15 cellular contexts compared by ENCODE assay signal in genomic region chr11:126790550-126790981, GRCh38.
DNase-seq lines count a peak whose midpoint lies in the region; ATAC-seq, FAIRE-seq and TF ChIP-seq lines count a peak whose summit lies in the region.
"Had no signal": no experiment of that assay in that cellular context is flagged by ENCODE, and none has a peak within 500 bp of the region (broad histone marks: within the 10 kb centered on the region; RNA-seq: fewer than 3 reads in every experiment).

No MANE protein-coding gene starts in this region.

- CTCF ChIA-PET in H1 (lab: Charles Lee; ENCODE audit: partially characterized antibody), result interaction anchor here (0.6 to 4.9 kb wide), 37 partner anchors 10 to 347 kb away, joined by 3 to 48 read pairs (median 5); no protein-coding TSS in a partner anchor

- TF ChIP-seq EP300 in H1 (IDR thresholded peaks at IDR 0.05; ENCODE audit: borderline replicate concordance in 1 of 2, low read depth in 2 of 2, low read length in 2 of 2), result no peak

- POLR2A ChIA-PET in H1 (lab: Charles Lee; ENCODE audit: partially characterized antibody), result no interaction called here

- intact Hi-C loops in prostate gland (cut with DNase I), result no loop called here

- peaks cover 5% of the 10 kb centered on the region for H3K27me3 Mint-ChIP-seq in activated T-cell treated with anti-CD3 and anti-CD28 coated beads, Interleukin-2, amount 50 U/mL, for 4 hours (ENCODE audit: low read depth)

- H3K4me1 Mint-ChIP-seq in activated T-cell treated with anti-CD3 and anti-CD28 coated beads, Interleukin-2, amount 50 U/mL, for 4 hours (ENCODE audit: low read depth), result no peaks in the 10 kb centered on the region

- ATAC-seq in activated T-cell treated with anti-CD3 and anti-CD28 coated beads, Interleukin-2, amount 50 U/mL, for 4 hours, result no peak
- no peak for ATAC-seq in GM19324 (IDR thresholded peaks at IDR 0.05; ENCODE audit: low FRiP score, unreplicated experiment)
- ATAC-seq: left colon had no signal

- no peak overlapping the region for H3K18ac ChIP-seq in H1 (ENCODE audit: extremely low read depth, low read length)

- H2BK20ac ChIP-seq in H1 (ENCODE audit: low read length), result no peak overlapping the region

- H2BK5ac ChIP-seq in H1 (ENCODE audit: low read depth, low read length), result no peak overlapping the region

- no peak overlapping the region for H2BK12ac ChIP-seq in H1 (ENCODE audit: low read depth, low read length)

- no peaks in the 10 kb centered on the region for H4K20me1 ChIP-seq in BLaER1 treated with 17β-estradiol and CSF1 and Interleukin-3, amounts not matched to agents 10 nM and 100 nM
- H4K20me1 ChIP-seq in H1 (replicated peaks in 1 of 2; ENCODE audit: control insufficient read depth in 1 of 2, insufficient read depth in 2 of 2, low read length in 2 of 2), result no peaks in the 10 kb centered on the region

- TF ChIP-seq CTCF in H1 (IDR thresholded peaks at IDR 0.05; ENCODE audit: control extremely low read depth in 1 of 3, insufficient read depth in 1 of 3, low read depth in 1 of 3, low read length in 3 of 3), result peak; percentile 17 to 47 (median 38); a peak in 3 of 4 replicates
- no peak for TF ChIP-seq CTCF in prostate gland (IDR thresholded peaks at IDR 0.05)

- no peaks in the 10 kb centered on the region for H3K27me3 ChIP-seq in BLaER1 treated with 17β-estradiol and CSF1 and Interleukin-3, amounts not matched to agents 10 nM and 100 nM
- H3K27me3 ChIP-seq in H1 (replicated peaks in 1 of 4; ENCODE audit: control insufficient read depth in 3 of 4, extremely low read depth in 1 of 4, insufficient read depth in 3 of 4, low read length in 3 of 4), result no peaks in the 10 kb centered on the region
- no peaks in the 10 kb centered on the region for H3K27me3 ChIP-seq in prostate gland (replicated peaks; ENCODE audit: insufficient read depth)
- H3K27me3 ChIP-seq: right lobe of liver had no signal

- no peak overlapping the region for H2AFZ ChIP-seq in H1 (ENCODE audit: low read length)

- no peak overlapping the region for H4K5ac ChIP-seq in H1 (ENCODE audit: insufficient read length, low read depth, low read length)

- H3K79me1 ChIP-seq in H1 (ENCODE audit: low read depth, low read length), result no peaks in the 10 kb centered on the region

- no peaks in the 10 kb centered on the region for H3K79me2 ChIP-seq in H1 (ENCODE audit: control insufficient read depth in 1 of 2, insufficient read depth in 2 of 2, low read length in 2 of 2)

- H3K36me3 ChIP-seq in BLaER1 treated with 17β-estradiol and CSF1 and Interleukin-3, amounts not matched to agents 10 nM and 100 nM, result no peaks in the 10 kb centered on the region
- H3K36me3 ChIP-seq in H1 (ENCODE audit: control insufficient read depth in 2 of 4, insufficient read depth in 4 of 4, low read length in 3 of 4) (no peaks in the 10 kb centered on the region), prostate gland (no peaks in the 10 kb centered on the region)
- H3K36me3 ChIP-seq: right lobe of liver had no signal

- H3K4me3 Mint-ChIP-seq in activated T-cell treated with anti-CD3 and anti-CD28 coated beads, Interleukin-2, amount 50 U/mL, for 4 hours, result no peak overlapping the region
- H3K4me3 Mint-ChIP-seq: T-helper 1 cell treated with Interleukin-12 subunit alpha and Interleukin-12 subunit beta and Interleukin-4 antibody, amounts not matched to agents 30 μg/mL and 1 μg/mL, for 36 hours had no signal

- H3K23ac ChIP-seq in H1 (ENCODE audit: insufficient read length), result no peak overlapping the region

- no peak overlapping the region for H2AK5ac ChIP-seq in H1 (ENCODE audit: low read depth, low read length)

- H3K9me3 ChIP-seq in BLaER1 treated with 17β-estradiol and CSF1 and Interleukin-3, amounts not matched to agents 10 nM and 100 nM (replicated peaks in 1 of 11), result no peaks in the 10 kb centered on the region
- H3K9me3 ChIP-seq in H1 (ENCODE audit: insufficient read depth in 2 of 2, low read depth in 1 of 2, low read length in 1 of 2) (no peaks in the 10 kb centered on the region), prostate gland (no peaks in the 10 kb centered on the region)
- H3K9me3 ChIP-seq: right lobe of liver had no signal

- DNase-seq in NCI-H226 (peak; percentile 86), H1 (ENCODE audit: low read depth in 1 of 2, low spot score in 2 of 2) (peak in 1 of 2 experiments; percentile 44), myocyte (ENCODE audit: low read depth) (peak; percentile 23), prostate gland (ENCODE audit: low spot score) (no peak), NCI-H82 treated with DMSO at 0.1 percent for 48 hours (lab: John Stamatoyannopoulos, UW; ENCODE audit: unreplicated experiment) (no peak)
- no peak for DNase-seq in activated T-cell treated with anti-CD3 and anti-CD28 coated beads, Interleukin-2, amount 50 U/mL, for 4 hours
- DNase-seq: activated T-cell treated with anti-CD3 and anti-CD28 coated beads, Interleukin-2, amount 50 U/mL, for 1 hour; left colon; NCI-H524; right lobe of liver; stimulated activated CD8-positive, alpha-beta memory T cell treated with anti-CD3 and anti-CD28 coated beads, Interleukin-4, amount 100 ng/mL, for 48 hours had no signal

- 72% methylated on average over 9 of the region's 9 CpGs; no CpG with 5 or more reads in 1 of the 2 experiments for WGBS in H1 (ENCODE audit: extremely low coverage in 1 of 2, insufficient coverage in 1 of 2, insufficient read length in 1 of 2, insufficient replicate concordance in 2 of 2, low coverage in 1 of 2, low lambda C conversion rate in 2 of 2, missing lambda C conversion rate in 1 of 2), 2 experiments
- WGBS in prostate gland, result 55% methylated on average over 9 of the region's 9 CpGs

- no peak overlapping the region for H3K4me3 ChIP-seq in BLaER1 treated with 17β-estradiol and CSF1 and Interleukin-3, amounts not matched to agents 10 nM and 100 nM
- H3K4me3 ChIP-seq in H1 (ENCODE audit: extremely low read depth in 1 of 4, insufficient read depth in 2 of 4, low read depth in 3 of 4, low read length in 4 of 4) (no peak overlapping the region), prostate gland (no peak overlapping the region)
- H3K4me3 ChIP-seq: right lobe of liver had no signal

- no peak overlapping the region for H3K14ac ChIP-seq in H1 (ENCODE audit: insufficient read length)

- TF ChIP-seq RAD21 in H1 (IDR thresholded peaks at IDR 0.05 in 1 of 2, conservative IDR thresholded peaks at IDR 0.05 in 1 of 2; ENCODE audit: low read depth in 2 of 2, low read length in 2 of 2), result peak; percentile 48 to 53

- H3K9ac ChIP-seq in BLaER1 treated with 17β-estradiol and CSF1 and Interleukin-3, amounts not matched to agents 10 nM and 100 nM, result no peak overlapping the region
- H3K9ac ChIP-seq in H1 (replicated peaks in 1 of 4; ENCODE audit: extremely low read depth in 1 of 4, low read depth in 3 of 4, low read length in 3 of 4), result no peak overlapping the region
- H3K9ac ChIP-seq: KMS-11 had no signal

- H2BK120ac ChIP-seq in H1 (replicated peaks; ENCODE audit: low read depth, low read length), result no peak overlapping the region

- FAIRE-seq in H1 (lab: Jason Lieb, UNC), result peak; percentile 28

- H4K8ac ChIP-seq in H1 (ENCODE audit: extremely low read depth, insufficient read depth, low read length), result no peak overlapping the region

- no peaks in the 10 kb centered on the region for H3K9me3 Mint-ChIP-seq in activated T-cell treated with anti-CD3 and anti-CD28 coated beads, Interleukin-2, amount 50 U/mL, for 4 hours
- H3K9me3 Mint-ChIP-seq: T-helper 1 cell treated with Interleukin-12 subunit alpha and Interleukin-12 subunit beta and Interleukin-4 antibody, amounts not matched to agents 30 μg/mL and 1 μg/mL, for 36 hours had no signal

- TF ChIP-seq POLR2A in H1 (IDR thresholded peaks at IDR 0.05; ENCODE audit: control extremely low read depth in 1 of 2, low read depth in 2 of 2, low read length in 2 of 2), result no peak
- TF ChIP-seq POLR2A in prostate gland (IDR thresholded peaks at IDR 0.05), result no peak

- H3K4me2 ChIP-seq in BLaER1 treated with 17β-estradiol and CSF1 and Interleukin-3, amounts not matched to agents 10 nM and 100 nM, result peak overlapping the region in 9 of 11 experiments; percentile 6 to 66 (median 49); a peak in 16 of 22 replicates
- no peak overlapping the region for H3K4me2 ChIP-seq in H1 (ENCODE audit: insufficient read depth in 1 of 2, low read depth in 2 of 2, low read length in 2 of 2)
- H3K4me2 ChIP-seq: KMS-11 had no signal

- H3K36me3 Mint-ChIP-seq in activated T-cell treated with anti-CD3 and anti-CD28 coated beads, Interleukin-2, amount 50 U/mL, for 4 hours (ENCODE audit: insufficient read depth), result no peaks in the 10 kb centered on the region

- H3K56ac ChIP-seq in H1 (replicated peaks; ENCODE audit: insufficient read length, low read depth, low read length), result no peak overlapping the region

- H3K23me2 ChIP-seq in H1 (ENCODE audit: low read depth, low read length), result no peaks in the 10 kb centered on the region

- no peak overlapping the region for H3K27ac ChIP-seq in BLaER1 treated with 17β-estradiol and CSF1 and Interleukin-3, amounts not matched to agents 10 nM and 100 nM
- no peak overlapping the region for H3K27ac ChIP-seq in H1 (ENCODE audit: low read depth, low read length)
- H3K27ac ChIP-seq in prostate gland, result no peak overlapping the region
- H3K27ac ChIP-seq: KMS-11, right lobe of liver had no signal

- peaks cover 0 to 24% (median 18%) of the 10 kb centered on the region in 10 experiments; a peak in 15 of 20 replicates for H3K4me1 ChIP-seq in BLaER1 treated with 17β-estradiol and CSF1 and Interleukin-3, amounts not matched to agents 10 nM and 100 nM
- H3K4me1 ChIP-seq in H1 (replicated peaks in 1 of 4; ENCODE audit: control insufficient read depth in 3 of 4, insufficient read depth in 4 of 4, low read length in 3 of 4), result no peaks in the 10 kb centered on the region; a peak in 3 of 7 replicates
- no peaks in the 10 kb centered on the region for H3K4me1 ChIP-seq in prostate gland (replicated peaks)
- H3K4me1 ChIP-seq: right lobe of liver had no signal

- H4K91ac ChIP-seq in H1 (replicated peaks; ENCODE audit: insufficient read length, low read length), result no peak overlapping the region

- no peak overlapping the region for H2BK15ac ChIP-seq in H1 (ENCODE audit: low read length)

- H3K4ac ChIP-seq in H1 (replicated peaks; ENCODE audit: insufficient read length, low read depth, low read length), result no peak overlapping the region

TF ChIP-seq in H1, 55 proteins besides CTCF, POLR2A, EP300 and RAD21:
- TF ChIP-seq JUND (IDR thresholded peaks at IDR 0.05; ENCODE audit: low read length) (no peak), CEBPB (IDR thresholded peaks at IDR 0.05; ENCODE audit: low read depth, low read length) (no peak), SP1 (IDR thresholded peaks at IDR 0.05; ENCODE audit: low read depth, low read length) (no peak), EZH2 (IDR thresholded peaks at IDR 0.05; ENCODE audit: low read depth, low read length, severe bottlenecking) (no peak), SUZ12 (IDR thresholded peaks at IDR 0.05; ENCODE audit: low read length) (no peak)

Comparison
In these comparisons a context has a peak if more than half of its experiments do, and no peak if none do; other contexts are left out.
1. H3K4me2 ChIP-seq: peak in BLaER1 treated with 17β-estradiol and CSF1 and Interleukin-3, amounts not matched to agents 10 nM and 100 nM (9 of 11); none in H1 (0 of 2).
2. DNase-seq: peak in NCI-H226 (single experiment) and myocyte (single experiment); none in activated T-cell treated with anti-CD3 and anti-CD28 coated beads, Interleukin-2, amount 50 U/mL, for 4 hours (single experiment), prostate gland (single experiment) and NCI-H82 treated with DMSO at 0.1 percent for 48 hours (single experiment).
3. CTCF ChIP-seq: peak in H1 (3 of 3); none in prostate gland (0 of 4).